ENCODE assay signal across 8 cellular contexts in the genomic region with DNA sequence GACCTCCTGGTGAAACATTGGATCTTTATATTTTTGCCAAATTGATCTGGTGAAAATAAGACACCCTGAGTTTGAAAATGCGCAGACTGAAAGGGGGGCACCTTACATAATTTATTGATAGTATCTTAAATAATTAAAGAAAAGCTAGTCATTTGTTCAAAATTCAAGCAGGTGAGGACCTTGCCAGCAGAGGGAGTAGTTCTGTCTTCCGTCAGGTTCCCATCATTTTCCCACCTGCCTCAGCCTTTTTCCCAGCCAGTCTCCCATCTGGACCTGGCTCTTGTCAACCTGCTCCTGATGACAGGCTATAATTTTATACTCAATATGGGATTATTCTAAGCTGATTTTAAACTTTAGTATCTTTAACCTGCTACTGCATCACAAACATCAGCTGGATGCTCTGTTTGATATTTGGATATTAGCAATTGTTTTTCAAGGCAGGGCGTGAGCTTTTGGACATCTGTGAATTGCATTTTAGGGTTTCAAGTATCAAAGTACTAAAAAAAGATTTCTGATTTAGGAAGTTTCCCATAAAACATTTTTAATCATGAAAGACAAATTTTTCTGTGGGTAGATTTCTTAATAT.
DNase-seq lines count a peak whose midpoint lies in the region; ATAC-seq and TF ChIP-seq lines count a peak whose summit lies in the region.

No MANE protein-coding gene starts in this region.

- H3K4me3 ChIP-seq in AG10803 (ENCODE audit: low read length), result no peak overlapping the region
- H3K4me3 ChIP-seq in epithelial cell of proximal tubule (ENCODE audit: low read depth, low read length), result no peak overlapping the region
- H3K4me3 ChIP-seq in gastrocnemius medialis, result no peak overlapping the region

- H3K4me1 ChIP-seq in gastrocnemius medialis, result peaks cover 13 to 25% of the 10 kb centered on the region in 2 donors

- H3K9me3 ChIP-seq in gastrocnemius medialis, result no peaks in the 10 kb centered on the region

- peak; percentile 33 for DNase-seq in AG10803 (ENCODE audit: low read depth)
- DNase-seq in H4 (ENCODE audit: low spot score), result peak; percentile 53
- peak; percentile 44 for DNase-seq in NCI-H748 treated with DMSO at 0.1 percent for 48 hours (lab: John Stamatoyannopoulos, UW)
- DNase-seq in epithelial cell of proximal tubule (ENCODE audit: low read depth), result no peak
- no peak for DNase-seq in gastrocnemius medialis
- DNase-seq in AML-193 (lab: John Stamatoyannopoulos, UW), result no peak
- no peak for DNase-seq in stimulated activated CD4-positive, alpha-beta T cell treated with anti-CD3 and anti-CD28 coated beads, Interleukin-1b, Interleukin-23, amount 100 ng/mL, for 48 hours

- in situ Hi-C loops in gastrocnemius medialis (cut with MboI; ENCODE audit: low sequenced_read_pairs in 4 of 4), result loop anchor here in 1 of 4 donors (25.0 kb wide), 1 partner anchor 96 kb away; no protein-coding TSS in a partner anchor

- H3K36me3 ChIP-seq in gastrocnemius medialis, result no peaks in the 10 kb centered on the region

- ATAC-seq in gastrocnemius medialis (no peak), GM21825 (IDR thresholded peaks at IDR 0.05; ENCODE audit: unreplicated experiment) (no peak)

- no peak for TF ChIP-seq POLR2A in gastrocnemius medialis (IDR thresholded peaks at IDR 0.05)

- intact Hi-C loops in gastrocnemius medialis (cut with DNase I; ENCODE audit: low total_unique reads), result loop anchor here (5.0 kb wide), 3 partner anchors 156 to 231 kb away; partner anchors contain the start of gene PAX6

- TF ChIP-seq CTCF in AG10803 (conservative IDR thresholded peaks at IDR 0.05; ENCODE audit: low read length), result peak; percentile 69
- TF ChIP-seq CTCF in epithelial cell of proximal tubule (conservative IDR thresholded peaks at IDR 0.05; ENCODE audit: low read depth, low read length), result peak; percentile 77
- TF ChIP-seq CTCF in gastrocnemius medialis (IDR thresholded peaks at IDR 0.05 in 4 of 5, conservative IDR thresholded peaks at IDR 0.05 in 1 of 5), result peak in 3 of 5 experiments; percentile 21 to 54 (median 45)

- H3K27ac ChIP-seq in gastrocnemius medialis, result no peak overlapping the region

- no peaks in the 10 kb centered on the region for H3K27me3 ChIP-seq in gastrocnemius medialis

Comparison
In these comparisons a context has a peak if more than half of its experiments do, and no peak if none do; other contexts are left out.
1. DNase-seq: peak in AG10803 (single experiment), H4 (single experiment) and NCI-H748 treated with DMSO at 0.1 percent for 48 hours (single experiment); none in epithelial cell of proximal tubule (single experiment), gastrocnemius medialis (0 of 2), AML-193 (0 of 2) and stimulated activated CD4-positive, alpha-beta T cell treated with anti-CD3 and anti-CD28 coated beads, Interleukin-1b, Interleukin-23, amount 100 ng/mL, for 48 hours (single experiment).
2. Peak in every context shown above with its lines, with median percentiles within 50 percentile points of each other: CTCF ChIP-seq.